ENCODE assay signal across 1 cellular context in the genomic region with DNA sequence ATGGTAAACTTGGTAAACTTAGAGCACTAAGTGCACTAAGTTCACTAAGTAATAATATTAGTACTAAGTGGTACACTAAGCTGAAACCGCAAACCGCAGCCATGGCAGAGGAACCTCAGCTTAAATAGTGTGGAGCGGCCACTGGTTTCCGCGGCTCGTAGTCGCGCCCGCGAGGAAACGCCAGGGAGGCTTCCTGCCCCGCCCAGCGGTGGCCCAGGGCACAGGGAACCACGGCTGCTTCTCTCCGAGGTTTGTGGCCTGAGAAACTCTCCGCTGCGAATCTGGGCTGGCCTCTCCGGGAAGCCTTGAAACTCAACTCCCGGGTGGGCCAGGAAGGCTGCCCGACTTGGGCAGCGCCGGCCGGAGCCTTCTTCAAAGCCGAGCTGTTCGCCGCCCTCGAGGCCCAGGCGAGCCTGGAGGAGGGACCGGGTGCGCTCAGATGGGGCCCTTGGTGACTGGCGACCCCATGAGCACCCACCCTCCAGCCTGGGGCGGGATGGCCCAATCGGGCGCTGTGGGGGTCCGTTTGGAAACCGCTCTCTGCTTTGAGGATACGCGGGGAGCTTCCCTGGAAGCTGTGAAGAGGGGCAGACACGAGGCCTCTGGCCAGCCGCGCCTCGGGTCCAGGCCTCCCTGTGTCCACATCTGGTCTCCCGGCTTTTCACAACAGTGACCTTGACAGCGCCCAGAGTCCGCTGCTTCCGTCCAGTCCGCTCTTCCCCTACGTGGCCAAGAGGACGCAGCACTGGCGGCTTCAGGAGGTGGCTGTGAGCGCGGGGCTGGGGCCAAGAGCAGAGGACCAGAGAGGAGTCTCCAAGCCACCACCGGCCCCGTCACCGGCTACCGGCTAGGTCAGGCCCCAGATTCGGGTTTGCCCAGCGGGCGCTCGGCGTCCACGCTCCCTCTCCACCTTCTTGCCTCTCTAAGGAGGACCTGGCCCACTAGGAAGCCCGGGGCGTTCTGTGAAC.
TF ChIP-seq lines count a peak whose summit lies in the region.

No MANE protein-coding gene starts in this region.

TF ChIP-seq in GM12878, 131 proteins besides CTCF, POLR2A, EP300 and RAD21:
- peak; percentile 83 for TF ChIP-seq RUNX3 (IDR thresholded peaks at IDR 0.05; ENCODE audit: low read length)
- TF ChIP-seq CBFB (IDR thresholded peaks at IDR 0.05; ENCODE audit: low read depth), result peak; percentile 21; the same call in 1 of the 2 replicates
- 0 out of 2 replicates have a peak, but pooled peaks have one; percentile 24 for TF ChIP-seq GABPA (IDR thresholded peaks at IDR 0.05; ENCODE audit: low read depth)
- no peak for TF ChIP-seq RBBP5 (conservative IDR thresholded peaks at IDR 0.05)
- no peak for TF ChIP-seq POLR2AphosphoS5 (IDR thresholded peaks at IDR 0.05; ENCODE audit: low read length)
